Comparison of ENCODE assay signal across 1 cellular context in genomic region chr22:46122511-46122971, GRCh38.
A peak's percentile ranks its signal among the peaks of the same experiment; 100 is the strongest.
TF ChIP-seq lines count a peak whose summit lies in the region.

No MANE protein-coding gene starts in this region.

TF ChIP-seq in HepG2, 621 proteins besides CTCF, POLR2A, EP300 and RAD21 (continued from another document and continues in another):
- TF ChIP-seq ZSCAN9 (CRISPR knock-in tag; IDR thresholded peaks at IDR 0.05; ENCODE audit: borderline replicate concordance) (no peak), ZNF740 (CRISPR knock-in tag; IDR thresholded peaks at IDR 0.05) (no peak), GPN1 (CRISPR knock-in tag; IDR thresholded peaks at IDR 0.05; ENCODE audit: borderline replicate concordance) (no peak), NFYC (CRISPR knock-in tag; IDR thresholded peaks at IDR 0.05) (no peak), ZNF737 (CRISPR knock-in tag; IDR thresholded peaks at IDR 0.05; ENCODE audit: borderline replicate concordance) (no peak), ONECUT2 (CRISPR knock-in tag; IDR thresholded peaks at IDR 0.05) (no peak), ZNF563 (CRISPR knock-in tag; IDR thresholded peaks at IDR 0.05) (no peak), ZNF326 (CRISPR knock-in tag; IDR thresholded peaks at IDR 0.05; ENCODE audit: borderline replicate concordance) (no peak), PRPF4 (IDR thresholded peaks at IDR 0.05; ENCODE audit: low read depth, low read length, poor library complexity, severe bottlenecking) (no peak), ZNF768 (CRISPR knock-in tag; IDR thresholded peaks at IDR 0.05) (no peak), NKX3-1 (CRISPR knock-in tag; IDR thresholded peaks at IDR 0.05) (no peak), RARA (CRISPR knock-in tag; IDR thresholded peaks at IDR 0.05) (no peak), ZNF570 (CRISPR knock-in tag; IDR thresholded peaks at IDR 0.05; ENCODE audit: borderline replicate concordance) (no peak), STAG1 (CRISPR knock-in tag; IDR thresholded peaks at IDR 0.05) (peak; percentile 99), PBX3 (CRISPR knock-in tag; IDR thresholded peaks at IDR 0.05; ENCODE audit: borderline replicate concordance) (no peak), RFX3 (CRISPR knock-in tag; IDR thresholded peaks at IDR 0.05) (no peak), JUND (CRISPR knock-in tag; IDR thresholded peaks at IDR 0.05) (no peak), NR1H2 (CRISPR knock-in tag; IDR thresholded peaks at IDR 0.05; ENCODE audit: borderline replicate concordance, low read depth) (no peak), ZNF576 (CRISPR knock-in tag; IDR thresholded peaks at IDR 0.05) (no peak), SRSF1 (optimal IDR thresholded peaks at IDR 0.05; ENCODE audit: low read depth, low read length) (no peak), ZNF546 (CRISPR knock-in tag; conservative IDR thresholded peaks at IDR 0.05) (no peak), TAF1 (CRISPR knock-in tag; IDR thresholded peaks at IDR 0.05) (no peak), CREB1 (IDR thresholded peaks at IDR 0.05) (no peak), CREB1 (CRISPR knock-in tag; IDR thresholded peaks at IDR 0.05) (no peak), SMYD3 (CRISPR knock-in tag; IDR thresholded peaks at IDR 0.05) (no peak), NONO (IDR thresholded peaks at IDR 0.05) (no peak), NONO (CRISPR knock-in tag; conservative IDR thresholded peaks at IDR 0.05) (0 out of 2 replicates have a peak, but pooled peaks have one; percentile 29), HNF1B (CRISPR knock-in tag; IDR thresholded peaks at IDR 0.05) (no peak), ASH2L (IDR thresholded peaks at IDR 0.05; ENCODE audit: insufficient read length, low read depth, low read length) (no peak), PRDM15 (CRISPR knock-in tag; IDR thresholded peaks at IDR 0.05) (no peak), PREB (CRISPR knock-in tag; IDR thresholded peaks at IDR 0.05) (no peak), KMT2B (CRISPR knock-in tag; IDR thresholded peaks at IDR 0.05) (no peak), MXD4 (CRISPR knock-in tag; IDR thresholded peaks at IDR 0.05) (peak; percentile 74; the same call in 1 of the 2 replicates), DBP (CRISPR knock-in tag; IDR thresholded peaks at IDR 0.05; ENCODE audit: not compliant biosample characterization) (no peak), ZNF550 (CRISPR knock-in tag; IDR thresholded peaks at IDR 0.05; ENCODE audit: borderline replicate concordance) (no peak), SAP130 (CRISPR knock-in tag; IDR thresholded peaks at IDR 0.05; ENCODE audit: low read depth) (peak; percentile 57; the same call in 1 of the 2 replicates), ETV5 (CRISPR knock-in tag; IDR thresholded peaks at IDR 0.05; ENCODE audit: borderline replicate concordance) (0 out of 2 replicates have a peak, but pooled peaks have one; percentile 25), REPIN1 (CRISPR knock-in tag; IDR thresholded peaks at IDR 0.05; ENCODE audit: borderline replicate concordance, low read depth) (no peak), DNMT1 (CRISPR knock-in tag; IDR thresholded peaks at IDR 0.05) (no peak), ZNF337 (CRISPR knock-in tag; IDR thresholded peaks at IDR 0.05; ENCODE audit: borderline replicate concordance, low read depth) (no peak), MXD3 (CRISPR knock-in tag; IDR thresholded peaks at IDR 0.05) (0 out of 2 replicates have a peak, but pooled peaks have one; percentile 52), KLF16 (CRISPR knock-in tag; IDR thresholded peaks at IDR 0.05) (0 out of 4 replicates have a peak, but pooled peaks of 1 of the 2 experiments have one; percentile 41), MTERF4 (CRISPR knock-in tag; IDR thresholded peaks at IDR 0.05) (no peak), SATB2 (CRISPR knock-in tag; IDR thresholded peaks at IDR 0.05) (no peak), FOXM1 (CRISPR knock-in tag; IDR thresholded peaks at IDR 0.05) (no peak), THAP9 (CRISPR knock-in tag; IDR thresholded peaks at IDR 0.05; ENCODE audit: borderline replicate concordance) (no peak), ZNF777 (CRISPR knock-in tag; IDR thresholded peaks at IDR 0.05) (peak; percentile 73; the same call in 1 of the 2 replicates), NR2F6 (IDR thresholded peaks at IDR 0.05) (no peak), NR2F6 (CRISPR knock-in tag; IDR thresholded peaks at IDR 0.05) (peak; percentile 28; the same call in 1 of the 2 replicates), DR1 (CRISPR knock-in tag; IDR thresholded peaks at IDR 0.05) (no peak), CHCHD3 (CRISPR knock-in tag; IDR thresholded peaks at IDR 0.05) (no peak), PHF20 (CRISPR knock-in tag; IDR thresholded peaks at IDR 0.05) (no peak), ZNF496 (CRISPR knock-in tag; IDR thresholded peaks at IDR 0.05; ENCODE audit: insufficient replicate concordance) (no peak), PPARG (CRISPR knock-in tag; conservative IDR thresholded peaks at IDR 0.05) (no peak), MBD4 (IDR thresholded peaks at IDR 0.05; ENCODE audit: borderline replicate concordance, low read length) (no peak), CENPX (CRISPR knock-in tag; IDR thresholded peaks at IDR 0.05) (no peak), ZNF484 (CRISPR knock-in tag; IDR thresholded peaks at IDR 0.05; ENCODE audit: borderline replicate concordance, low read depth) (no peak), SP5 (CRISPR knock-in tag; IDR thresholded peaks at IDR 0.05; ENCODE audit: borderline replicate concordance, low read depth) (0 out of 2 replicates have a peak, but pooled peaks have one; percentile 26), THAP7 (CRISPR knock-in tag; IDR thresholded peaks at IDR 0.05) (no peak), POLR2AphosphoS2 (IDR thresholded peaks at IDR 0.05; ENCODE audit: low read depth, low read length) (no peak)
